ENCODE assay signal across 8 cellular contexts in genomic region chr17:49361129-49361901, GRCh38. TPM values are rescaled to one million over a fixed set of nuclear protein-coding genes. Genes with fewer than 3 reads are reported as not detected.
DNase-seq lines count a peak whose midpoint lies in the region; ATAC-seq, FAIRE-seq and TF ChIP-seq lines count a peak whose summit lies in the region.

No MANE protein-coding gene starts in this region.

- no peak for TF ChIP-seq EP300 in HepG2 (IDR thresholded peaks at IDR 0.05; ENCODE audit: low read depth in 2 of 2, low read length in 2 of 2)
- TF ChIP-seq EP300 in HepG2 (CRISPR knock-in tag; IDR thresholded peaks at IDR 0.05; ENCODE audit: borderline replicate concordance), result no peak

- H3K4me2 ChIP-seq in HepG2 (ENCODE audit: low read depth, low read length), result peak overlapping the region; percentile 99

- DNase-seq in GM12891 (ENCODE audit: insufficient read length, low spot score) (peak; percentile 40), HFFc6 (no peak), NCI-H146 (lab: John Stamatoyannopoulos, UW) (peak; percentile 76), cerebellar cortex (ENCODE audit: low spot score) (peak; percentile 53), HepG2 (ENCODE audit: low spot score) (peak; percentile 62), superior temporal gyrus (ENCODE audit: extremely low spot score) (no peak)
- DNase-seq in activated CD4-positive, CD25-positive, alpha-beta regulatory T cell treated with anti-CD3 and anti-CD28 coated beads, Interleukin-2, amount 50 U/mL, for 72 hours, result peak; percentile 70
- peak; percentile 41 to 44 for DNase-seq in stimulated activated CD4-positive, alpha-beta T cell treated with anti-CD3 and anti-CD28 coated beads, Interleukin-2, amount 100 ng/mL, for 48 hours

- no peak overlapping the region for H2AFZ ChIP-seq in HepG2 (ENCODE audit: low read length)

- POLR2A ChIA-PET in HepG2 (lab: Yijun Ruan, JAX), result interaction anchor here (0.7 to 1.5 kb wide), 2 partner anchors 9 to 26 kb away, joined by 3 to 4 read pairs; no protein-coding TSS in a partner anchor

- H3K9me3 Mint-ChIP-seq in HFFc6, result no peaks in the 10 kb centered on the region

- no peaks in the 10 kb centered on the region for H3K36me3 ChIP-seq in HepG2 (replicated peaks in 1 of 2; ENCODE audit: control insufficient read depth in 1 of 2, insufficient read depth in 2 of 2, low read length in 2 of 2)

- H3K27me3 Mint-ChIP-seq in HFFc6 (ENCODE audit: insufficient read depth), result 0 out of 2 replicates have a peak, but pooled peaks cover 2% of the 10 kb centered on the region

- peak overlapping the region; percentile 91 for H3K27ac ChIP-seq in HepG2 (ENCODE audit: extremely low read length, insufficient read depth, low read length)

- H3K4me3 Mint-ChIP-seq in HFFc6, result peak overlapping the region; percentile 95

- peaks cover 50% of the 10 kb centered on the region for H3K79me2 ChIP-seq in HepG2 (ENCODE audit: insufficient read depth, low read length)

- intact Hi-C loops in HepG2 (cut with micrococcal nuclease; ENCODE audit: unreplicated experiment), result no loop called here

- TSS peak; percentile 58 for BruUV-seq in HepG2 (replicated peaks; lab: Mats Ljungman, UMichigan)

- CTCF ChIA-PET in HepG2 (lab: Yijun Ruan, JAX; ENCODE audit: low intra/inter-chr PET ratio, low total read pairs), result no interaction called here

- H3K27me3 ChIP-seq in HepG2 (ENCODE audit: control insufficient read depth in 1 of 2, insufficient read depth in 2 of 2, low read length in 2 of 2), result no peaks in the 10 kb centered on the region; a peak in 1 of 5 replicates

- H4K20me1 ChIP-seq in HepG2 (ENCODE audit: insufficient read depth, low read length), result peaks cover 27% of the 10 kb centered on the region

- H3K9ac ChIP-seq in HepG2 (ENCODE audit: insufficient read depth, low read depth, low read length), result peak overlapping the region; percentile 97

- peak; percentile 42 for ATAC-seq in HepG2

- peak overlapping the region; percentile 96 to 99 (median 99) for H3K4me3 ChIP-seq in HepG2 (replicated peaks in 1 of 3; ENCODE audit: insufficient read depth in 1 of 3, low read depth in 2 of 3, low read length in 3 of 3)

- WGBS in HepG2 (ENCODE audit: low lambda C conversion rate), result 0% methylated on average over 21 of the region's 52 CpGs

- peak; percentile 78 for FAIRE-seq in GM12891 (lab: Jason Lieb, UNC)
- FAIRE-seq in HepG2 (lab: Jason Lieb, UNC), result no peak

- in situ Hi-C loops in HepG2 (cut with HindIII; ENCODE audit: extremely low pct_ligation_motif_present, low pct_unique_long_range_greater_than_20kb), result no loop called here

- H3K4me1 Mint-ChIP-seq in HFFc6 (ENCODE audit: low read depth), result peaks cover 39% of the 10 kb centered on the region

- H3K4me1 ChIP-seq in HepG2 (ENCODE audit: insufficient read depth, low read length), result peaks cover 43% of the 10 kb centered on the region

- peak overlapping the region; percentile 84 for H3K27ac Mint-ChIP-seq in HFFc6

- peaks cover 4% of the 10 kb centered on the region; the same call in 1 of the 2 replicates for H3K36me3 Mint-ChIP-seq in HFFc6 (ENCODE audit: low read depth)

- 0 out of 2 replicates have a peak, but pooled peaks have one; percentile 35 for TF ChIP-seq RAD21 in HepG2 (CRISPR knock-in tag; IDR thresholded peaks at IDR 0.05)

- TF ChIP-seq CTCF in HFFc6 (IDR thresholded peaks at IDR 0.05) (no peak; the same call in 1 of the 2 replicates), HepG2 (CRISPR knock-in tag; IDR thresholded peaks at IDR 0.05) (no peak)

- TF ChIP-seq POLR2A in GM12891 (IDR thresholded peaks at IDR 0.05; ENCODE audit: low read depth, low read length), result peak; percentile 35; the same call in 1 of the 2 replicates
- TF ChIP-seq POLR2A in HepG2 (IDR thresholded peaks at IDR 0.05; ENCODE audit: insufficient read depth in 1 of 2, low read depth in 2 of 2, low read length in 2 of 2), result peak; percentile 42 to 58; a peak in 3 of 4 replicates

- no peaks in the 10 kb centered on the region for H3K9me3 ChIP-seq in HepG2 (ENCODE audit: low read length)

TF ChIP-seq in GM12891, 5 proteins besides CTCF, POLR2A, EP300 and RAD21:
- TF ChIP-seq TAF1 (IDR thresholded peaks at IDR 0.05; ENCODE audit: low read depth, low read length) (no peak), POU2F2 (IDR thresholded peaks at IDR 0.05; ENCODE audit: low read depth, low read length) (no peak), PAX5 (IDR thresholded peaks at IDR 0.05; ENCODE audit: insufficient read depth, low read length, severe bottlenecking) (no peak), SPI1 (IDR thresholded peaks at IDR 0.05; ENCODE audit: low read depth, low read length) (no peak), POLR2AphosphoS5 (IDR thresholded peaks at IDR 0.05; ENCODE audit: low read depth, low read length) (no peak)

TF ChIP-seq in HepG2, 621 proteins besides CTCF, POLR2A, EP300 and RAD21 (continues in another document):
- TF ChIP-seq RORA (CRISPR knock-in tag; IDR thresholded peaks at IDR 0.05), result no peak
- TF ChIP-seq FOXO1 (CRISPR knock-in tag; IDR thresholded peaks at IDR 0.05), result 0 out of 2 replicates have a peak, but pooled peaks have one; percentile 14
- 0 out of 2 replicates have a peak, but pooled peaks have one; percentile 58 for TF ChIP-seq WIZ (CRISPR knock-in tag; IDR thresholded peaks at IDR 0.05)
- no peak for TF ChIP-seq CENPX (CRISPR knock-in tag; IDR thresholded peaks at IDR 0.05)
- TF ChIP-seq U2AF2 (IDR thresholded peaks at IDR 0.05; ENCODE audit: low read depth, low read length), result no peak
- TF ChIP-seq MXD1 (CRISPR knock-in tag; IDR thresholded peaks at IDR 0.05), result no peak; the same call in none of the 2 replicates

RNA-seq across cellular contexts. Expression of gene ZNF652, which starts 0.7 kb away (rescaled TPM):
- 1.3 TPM for polyA plus RNA-seq in GM12891 (2012; ENCODE audit: low read depth, missing spikeins)
- total RNA-seq in HFFc6 (2021; fragmentation: NEBNext Ultra II Directional; extraction: Animal tissue kit (Norgen Biotek cat#: 25700)), result 10 to 100 TPM; 12.0 to 15.5 (median 12.7) TPM
- 30.2 and 58.2 TPM in 2 replicates for total RNA-seq in HepG2 (2016; rRNA removed; fragmentation: Illumina TruSeq; extraction: Trizol)
- total RNA-seq in HepG2 (2016; cell fraction: cytosol; rRNA removed; fragmentation: Illumina TruSeq; extraction: Trizol; ENCODE audit: low read depth), result 12.2 and 13.8 TPM in 2 replicates
- total RNA-seq in HepG2 (2016; cell fraction: insoluble cytoplasmic fraction; rRNA removed; fragmentation: Illumina TruSeq; extraction: Trizol), result 28.9 and 51.4 TPM in 2 replicates
- total RNA-seq in HepG2 (2016; cell fraction: membrane; rRNA removed; fragmentation: Illumina TruSeq; extraction: Trizol), result 22.6 and 24.4 TPM in 2 replicates
- 28.7 and 34.7 TPM in 2 replicates for total RNA-seq in HepG2 (2016; cell fraction: nucleus; rRNA removed; fragmentation: Illumina TruSeq; extraction: Trizol)
- 15.8 and 16.2 TPM in 2 replicates for polyA plus RNA-seq in HepG2 (2011; rRNA removed)
- 8.1 and 11.9 TPM in 2 replicates for polyA plus RNA-seq in HepG2 (2011; cell fraction: cytosol; rRNA removed)
- 10.7 and 11.7 TPM in 2 replicates for polyA plus RNA-seq in HepG2 (2011; cell fraction: nucleus; rRNA removed)
- polyA plus RNA-seq in HepG2 (2012), result 9.9 and 13.6 TPM in 2 replicates
- 1.9 and 2.2 TPM in 2 replicates for polyA plus RNA-seq in HepG2 (2016; cell fraction: cytosol; fragmentation: Illumina TruSeq; extraction: Trizol; ENCODE audit: low read depth)
- polyA plus RNA-seq in HepG2 (2016; cell fraction: insoluble cytoplasmic fraction; fragmentation: Illumina TruSeq; extraction: Trizol; ENCODE audit: low read depth), result 36.1 and 37.0 TPM in 2 replicates
- 8.3 and 8.9 TPM in 2 replicates for polyA plus RNA-seq in HepG2 (2016; cell fraction: membrane; fragmentation: Illumina TruSeq; extraction: Trizol; ENCODE audit: low read depth)
- 34.4 and 37.4 TPM in 2 replicates for polyA plus RNA-seq in HepG2 (2016; cell fraction: nucleus; fragmentation: Illumina TruSeq; extraction: Trizol; ENCODE audit: insufficient read depth, low read depth)
- 46.7 and 47.2 TPM in 2 replicates for polyA minus RNA-seq in HepG2 (2011; rRNA and poly(A)+ RNA removed; ENCODE audit: low replicate concordance)
- 38.3 and 51.1 TPM in 2 replicates for polyA minus RNA-seq in HepG2 (2011; cell fraction: cytosol; rRNA and poly(A)+ RNA removed)
- polyA minus RNA-seq in HepG2 (2011; cell fraction: nucleus; rRNA and poly(A)+ RNA removed), result 32.1 and 40.2 TPM in 2 replicates

RNA-seq across cellular contexts. Expression of gene PHB1, which starts 53.4 kb away (rescaled TPM):
- 194 TPM for polyA plus RNA-seq in GM12891 (2012; ENCODE audit: low read depth, missing spikeins)
- total RNA-seq in HFFc6 (2021; fragmentation: NEBNext Ultra II Directional; extraction: Animal tissue kit (Norgen Biotek cat#: 25700)), result 100 to 1,000 TPM; 235 to 284 (median 262) TPM
- total RNA-seq in HepG2 (2016; rRNA removed; fragmentation: Illumina TruSeq; extraction: Trizol), result 515 and 623 TPM in 2 replicates
- total RNA-seq in HepG2 (2016; cell fraction: cytosol; rRNA removed; fragmentation: Illumina TruSeq; extraction: Trizol; ENCODE audit: low read depth), result 133 and 145 TPM in 2 replicates
- total RNA-seq in HepG2 (2016; cell fraction: insoluble cytoplasmic fraction; rRNA removed; fragmentation: Illumina TruSeq; extraction: Trizol), result 510 and 641 TPM in 2 replicates
- 238 and 242 TPM in 2 replicates for total RNA-seq in HepG2 (2016; cell fraction: membrane; rRNA removed; fragmentation: Illumina TruSeq; extraction: Trizol)
- total RNA-seq in HepG2 (2016; cell fraction: nucleus; rRNA removed; fragmentation: Illumina TruSeq; extraction: Trizol), result 214 and 243 TPM in 2 replicates
- polyA plus RNA-seq in HepG2 (2011; rRNA removed), result 688 and 721 TPM in 2 replicates
- 568 and 609 TPM in 2 replicates for polyA plus RNA-seq in HepG2 (2011; cell fraction: cytosol; rRNA removed)
- polyA plus RNA-seq in HepG2 (2011; cell fraction: nucleus; rRNA removed), result 175 and 197 TPM in 2 replicates
- polyA plus RNA-seq in HepG2 (2012), result 461 and 478 TPM in 2 replicates
- polyA plus RNA-seq in HepG2 (2016; cell fraction: cytosol; fragmentation: Illumina TruSeq; extraction: Trizol; ENCODE audit: low read depth), result 175 and 189 TPM in 2 replicates
- 675 and 689 TPM in 2 replicates for polyA plus RNA-seq in HepG2 (2016; cell fraction: insoluble cytoplasmic fraction; fragmentation: Illumina TruSeq; extraction: Trizol; ENCODE audit: low read depth)
- polyA plus RNA-seq in HepG2 (2016; cell fraction: membrane; fragmentation: Illumina TruSeq; extraction: Trizol; ENCODE audit: low read depth), result 218 and 222 TPM in 2 replicates
- polyA plus RNA-seq in HepG2 (2016; cell fraction: nucleus; fragmentation: Illumina TruSeq; extraction: Trizol; ENCODE audit: insufficient read depth, low read depth), result 412 and 415 TPM in 2 replicates
- 950 and 1,090 TPM in 2 replicates for polyA minus RNA-seq in HepG2 (2011; rRNA and poly(A)+ RNA removed; ENCODE audit: low replicate concordance)
- polyA minus RNA-seq in HepG2 (2011; cell fraction: cytosol; rRNA and poly(A)+ RNA removed), result 133 and 158 TPM in 2 replicates
- 74.5 and 93.1 TPM in 2 replicates for polyA minus RNA-seq in HepG2 (2011; cell fraction: nucleus; rRNA and poly(A)+ RNA removed)

Comparison
In these comparisons a context has a peak if more than half of its experiments do, and no peak if none do; other contexts are left out.
1. DNase-seq: peak in GM12891 (single experiment), NCI-H146 (single experiment), activated CD4-positive, CD25-positive, alpha-beta regulatory T cell treated with anti-CD3 and anti-CD28 coated beads, Interleukin-2, amount 50 U/mL, for 72 hours (single experiment), cerebellar cortex (single experiment), HepG2 (single experiment) and stimulated activated CD4-positive, alpha-beta T cell treated with anti-CD3 and anti-CD28 coated beads, Interleukin-2, amount 100 ng/mL, for 48 hours (2 of 2); none in HFFc6 (single experiment) and superior temporal gyrus (single experiment).